14 cellular contexts compared by ENCODE assay signal in the genomic region with DNA sequence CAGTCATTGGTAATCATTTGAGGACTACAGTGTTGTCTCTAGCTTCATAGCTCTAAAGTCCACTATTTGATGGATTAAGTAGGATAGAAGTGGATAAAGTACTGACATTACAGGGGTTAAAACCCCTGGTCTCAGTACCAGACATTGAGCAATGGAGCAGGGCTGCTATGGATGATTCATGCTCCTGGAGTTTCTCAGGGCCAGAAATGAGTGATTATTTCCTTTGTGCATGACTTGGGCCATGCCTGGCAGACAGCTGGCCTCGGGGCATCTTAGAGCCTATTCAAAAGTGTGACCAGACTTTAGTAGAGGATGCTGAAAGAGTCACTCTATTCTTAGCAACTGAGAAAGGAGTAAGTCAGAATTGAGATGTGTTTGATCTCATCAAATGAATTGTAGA.
A peak's percentile ranks its signal among the peaks of the same experiment; 100 is the strongest.
DNase-seq lines count a peak whose midpoint lies in the region; ATAC-seq, FAIRE-seq and TF ChIP-seq lines count a peak whose summit lies in the region.
"Had no signal": no experiment of that assay in that cellular context is flagged by ENCODE, and none has a peak within 500 bp of the region (broad histone marks: within the 10 kb centered on the region; RNA-seq: fewer than 3 reads in every experiment).

No MANE protein-coding gene starts in this region.

- H3K4me3 ChIP-seq in AG10803 (ENCODE audit: low read length) (no peak overlapping the region), brain microvascular endothelial cell (ENCODE audit: low read depth, low read length) (no peak overlapping the region), kidney epithelial cell (ENCODE audit: low read depth, low read length) (no peak overlapping the region), left lung (no peak overlapping the region)

- H3K27me3 ChIP-seq in brain microvascular endothelial cell (replicated peaks), result no peaks in the 10 kb centered on the region
- H3K27me3 ChIP-seq in kidney epithelial cell (ENCODE audit: control insufficient read depth, insufficient read depth, low read length), result no peaks in the 10 kb centered on the region
- H3K27me3 ChIP-seq in left lung, result no peaks in the 10 kb centered on the region

- ATAC-seq in left lung (no peak), GM18867 (IDR thresholded peaks at IDR 0.05; ENCODE audit: unreplicated experiment) (no peak), HG02852 (IDR thresholded peaks at IDR 0.05; ENCODE audit: unreplicated experiment) (no peak), HG03025 (IDR thresholded peaks at IDR 0.05; ENCODE audit: low FRiP score, unreplicated experiment) (no peak)

- DNase-seq in AG10803 (ENCODE audit: low read depth), result peak; percentile 94
- DNase-seq in HTR-8/SVneo (ENCODE audit: insufficient read length, low spot score), result peak; percentile 62
- DNase-seq in brain microvascular endothelial cell, result peak; percentile 87
- peak; percentile 80 for DNase-seq in kidney epithelial cell (ENCODE audit: low read depth)
- DNase-seq in left lung, result no peak
- DNase-seq: activated B cell treated with CpG ODN at 0.5 μM for 24 hours; activated gamma-delta T cell; COR-L47; NCI-H1930; RPMI8226; stimulated activated CD4-positive, alpha-beta T cell treated with anti-CD3 and anti-CD28 coated beads, Interleukin-15, amount 100 ng/mL, for 24 hours had no signal

- intact Hi-C loops in left lung (cut with DNase I), result no loop called here

- H3K27ac ChIP-seq in brain microvascular endothelial cell (peak overlapping the region; percentile 78), left lung (no peak overlapping the region)

- no peaks in the 10 kb centered on the region for H3K36me3 ChIP-seq in brain microvascular endothelial cell (replicated peaks)
- H3K36me3 ChIP-seq in kidney epithelial cell (ENCODE audit: control insufficient read depth, insufficient read depth, low read length), result no peaks in the 10 kb centered on the region
- H3K36me3 ChIP-seq in left lung, result no peaks in the 10 kb centered on the region

- no peaks in the 10 kb centered on the region for H3K9me3 ChIP-seq in left lung

- H3K4me1 ChIP-seq in left lung, result no peaks in the 10 kb centered on the region

- TF ChIP-seq CTCF in AG10803 (conservative IDR thresholded peaks at IDR 0.05; ENCODE audit: low read length), result no peak
- no peak for TF ChIP-seq CTCF in brain microvascular endothelial cell (IDR thresholded peaks at IDR 0.05; ENCODE audit: low read depth, low read length, missing control alignments)
- no peak for TF ChIP-seq CTCF in kidney epithelial cell (IDR thresholded peaks at IDR 0.05; ENCODE audit: insufficient read depth, low read length, poor library complexity, severe bottlenecking)
- TF ChIP-seq CTCF in left lung (IDR thresholded peaks at IDR 0.05), result no peak

- in situ Hi-C loops in brain microvascular endothelial cell (cut with HindIII; ENCODE audit: low pct_ligation_motif_present, low sequenced_read_pairs), result no loop called here

- no peak for FAIRE-seq in HTR-8/SVneo (lab: Jason Lieb, UNC)

Comparison
In these comparisons a context has a peak if more than half of its experiments do, and no peak if none do; other contexts are left out.
1. DNase-seq: peak in AG10803 (single experiment), HTR-8/SVneo (single experiment), brain microvascular endothelial cell (single experiment) and kidney epithelial cell (single experiment); none in left lung (0 of 2).